In genomic region chr5:107402881-107403280, GRCh38 we compare ENCODE assay signal across 11 cellular contexts.
A peak's percentile ranks its signal among the peaks of the same experiment; 100 is the strongest.
DNase-seq lines count a peak whose midpoint lies in the region; ATAC-seq and TF ChIP-seq lines count a peak whose summit lies in the region.
"Had no signal": no experiment of that assay in that cellular context is flagged by ENCODE, and none has a peak within 500 bp of the region (broad histone marks: within the 10 kb centered on the region; RNA-seq: fewer than 3 reads in every experiment).

No MANE protein-coding gene starts in this region.

- H3K36me3 Mint-ChIP-seq in neural progenitor cell: peaks cover 12% of the 10 kb centered on the region
- H3K36me3 Mint-ChIP-seq in activated T-helper 1 cell treated with anti-CD3 and anti-CD28 coated beads, Interleukin-12 subunit alpha, Interleukin-12 subunit beta, Interleukin-2, Interleukin-4 antibody, amounts not matched to agents 30 ng/mL and 10 ng/mL and 1 ng/mL, durations not matched to agents 14 hours and 24 hours and 36 hours (ENCODE audit: low read depth): no peaks in the 10 kb centered on the region
- H3K36me3 Mint-ChIP-seq in stimulated activated memory B cell treated with anti-CD40 and anti-IgM and Interleukin-4, amounts not matched to agents 10 μg/mL and 1 μg/mL and 100 μg/mL, for 72 hours: no peaks in the 10 kb centered on the region

- H3K9ac ChIP-seq in neural progenitor cell: no peak overlapping the region

- H4K20me1 ChIP-seq in neural progenitor cell (ENCODE audit: low read depth): peaks cover 99% of the 10 kb centered on the region

- H3K4me1 ChIP-seq in neural progenitor cell (peaks cover 50% of the 10 kb centered on the region), upper lobe of right lung (no peaks in the 10 kb centered on the region)

- H3K4me3 Mint-ChIP-seq in neural progenitor cell: peak overlapping the region; percentile 43
- no peak overlapping the region for H3K4me3 Mint-ChIP-seq in activated T-helper 1 cell treated with anti-CD3 and anti-CD28 coated beads, Interleukin-12 subunit alpha, Interleukin-12 subunit beta, Interleukin-2, Interleukin-4 antibody, amounts not matched to agents 30 ng/mL and 10 ng/mL and 1 ng/mL, durations not matched to agents 14 hours and 24 hours and 36 hours
- H3K4me3 Mint-ChIP-seq in stimulated activated memory B cell treated with anti-CD40 and anti-IgM and Interleukin-4, amounts not matched to agents 10 μg/mL and 1 μg/mL and 100 μg/mL, for 72 hours: no peak overlapping the region

- DNase-seq in HEK293T (ENCODE audit: extremely low spot score) (peak; percentile 61), NCI-H2227 treated with DMSO at 0.1 percent for 48 hours (lab: John Stamatoyannopoulos, UW) (peak; percentile 48), neural progenitor cell (ENCODE audit: low spot score) (no peak), upper lobe of right lung (no peak)
- DNase-seq in activated T-helper 1 cell treated with anti-CD3 and anti-CD28 coated beads, Interleukin-12 subunit alpha, Interleukin-12 subunit beta, Interleukin-2, Interleukin-4 antibody, amounts not matched to agents 30 ng/mL and 10 ng/mL and 1 ng/mL, durations not matched to agents 14 hours and 24 hours and 36 hours (ENCODE audit: low spot score): no peak
- DNase-seq: effector memory CD4-positive, alpha-beta T cell; Karpas-422 had no signal

- CTCF ChIA-PET in HEK293T (lab: Yijun Ruan, JAX): no interaction called here

- intact Hi-C loops in upper lobe of right lung (cut with DNase I): no loop called here
- intact Hi-C loops in activated T-helper 1 cell treated with anti-CD3 and anti-CD28 coated beads, Interleukin-12 subunit alpha, Interleukin-12 subunit beta, Interleukin-2, Interleukin-4 antibody, amounts not matched to agents 30 ng/mL and 10 ng/mL and 1 ng/mL, durations not matched to agents 14 hours and 24 hours and 36 hours (cut with micrococcal nuclease): no loop called here

- no peak overlapping the region for H3K4me3 ChIP-seq in neural progenitor cell
- H3K4me3 ChIP-seq in upper lobe of right lung: no peak overlapping the region

- H3K9me3 Mint-ChIP-seq in neural progenitor cell: peaks cover 4% of the 10 kb centered on the region
- no peaks in the 10 kb centered on the region for H3K9me3 Mint-ChIP-seq in activated T-helper 1 cell treated with anti-CD3 and anti-CD28 coated beads, Interleukin-12 subunit alpha, Interleukin-12 subunit beta, Interleukin-2, Interleukin-4 antibody, amounts not matched to agents 30 ng/mL and 10 ng/mL and 1 ng/mL, durations not matched to agents 14 hours and 24 hours and 36 hours
- no peaks in the 10 kb centered on the region for H3K9me3 Mint-ChIP-seq in stimulated activated memory B cell treated with anti-CD40 and anti-IgM and Interleukin-4, amounts not matched to agents 10 μg/mL and 1 μg/mL and 100 μg/mL, for 72 hours

- peaks cover 98% of the 10 kb centered on the region for H3K79me2 ChIP-seq in neural progenitor cell (ENCODE audit: low read depth)

- POLR2A ChIA-PET in HEK293T (lab: Yijun Ruan, JAX): no interaction called here

- H3F3A ChIP-seq in neural progenitor cell (ENCODE audit: low read depth): peaks cover 45% of the 10 kb centered on the region

- H3K27ac ChIP-seq in cingulate gyrus (ENCODE audit: low read depth, low read length): peak overlapping the region; percentile 61
- no peak overlapping the region for H3K27ac ChIP-seq in neural progenitor cell
- no peak overlapping the region for H3K27ac ChIP-seq in upper lobe of right lung

- peak overlapping the region; percentile 40 for H3K27ac Mint-ChIP-seq in neural progenitor cell
- no peak overlapping the region for H3K27ac Mint-ChIP-seq in activated T-helper 1 cell treated with anti-CD3 and anti-CD28 coated beads, Interleukin-12 subunit alpha, Interleukin-12 subunit beta, Interleukin-2, Interleukin-4 antibody, amounts not matched to agents 30 ng/mL and 10 ng/mL and 1 ng/mL, durations not matched to agents 14 hours and 24 hours and 36 hours
- H3K27ac Mint-ChIP-seq in stimulated activated memory B cell treated with anti-CD40 and anti-IgM and Interleukin-4, amounts not matched to agents 10 μg/mL and 1 μg/mL and 100 μg/mL, for 72 hours: no peak overlapping the region

- H3K36me3 ChIP-seq in neural progenitor cell: no peaks in the 10 kb centered on the region
- H3K36me3 ChIP-seq in upper lobe of right lung: no peaks in the 10 kb centered on the region

- TF ChIP-seq CTCF in neural progenitor cell (IDR thresholded peaks at IDR 0.05) (no peak), upper lobe of right lung (IDR thresholded peaks at IDR 0.05) (no peak)

- no peaks in the 10 kb centered on the region for H3K27me3 Mint-ChIP-seq in neural progenitor cell (ENCODE audit: insufficient read depth, low read depth)
- H3K27me3 Mint-ChIP-seq in activated T-helper 1 cell treated with anti-CD3 and anti-CD28 coated beads, Interleukin-12 subunit alpha, Interleukin-12 subunit beta, Interleukin-2, Interleukin-4 antibody, amounts not matched to agents 30 ng/mL and 10 ng/mL and 1 ng/mL, durations not matched to agents 14 hours and 24 hours and 36 hours (ENCODE audit: insufficient read depth): peaks cover 4% of the 10 kb centered on the region
- peaks cover 6% of the 10 kb centered on the region for H3K27me3 Mint-ChIP-seq in stimulated activated memory B cell treated with anti-CD40 and anti-IgM and Interleukin-4, amounts not matched to agents 10 μg/mL and 1 μg/mL and 100 μg/mL, for 72 hours

- no peaks in the 10 kb centered on the region for H3K27me3 ChIP-seq in neural progenitor cell
- H3K27me3 ChIP-seq in upper lobe of right lung: no peaks in the 10 kb centered on the region

- peaks cover 61% of the 10 kb centered on the region for H3K4me1 Mint-ChIP-seq in neural progenitor cell
- H3K4me1 Mint-ChIP-seq in activated T-helper 1 cell treated with anti-CD3 and anti-CD28 coated beads, Interleukin-12 subunit alpha, Interleukin-12 subunit beta, Interleukin-2, Interleukin-4 antibody, amounts not matched to agents 30 ng/mL and 10 ng/mL and 1 ng/mL, durations not matched to agents 14 hours and 24 hours and 36 hours (ENCODE audit: low read depth): no peaks in the 10 kb centered on the region
- H3K4me1 Mint-ChIP-seq in stimulated activated memory B cell treated with anti-CD40 and anti-IgM and Interleukin-4, amounts not matched to agents 10 μg/mL and 1 μg/mL and 100 μg/mL, for 72 hours: no peaks in the 10 kb centered on the region

- H3K9me3 ChIP-seq in neural progenitor cell (ENCODE audit: low read depth) (no peaks in the 10 kb centered on the region), upper lobe of right lung (no peaks in the 10 kb centered on the region)

- ATAC-seq in upper lobe of right lung: no peak
- no peak for ATAC-seq in stimulated activated memory B cell treated with anti-CD40 and anti-IgM and Interleukin-4, amounts not matched to agents 10 μg/mL and 1 μg/mL and 100 μg/mL, for 72 hours
- no peak for ATAC-seq in GM21825 (IDR thresholded peaks at IDR 0.05; ENCODE audit: unreplicated experiment)
- ATAC-seq: HCT116 had no signal

- H3K4me2 ChIP-seq in neural progenitor cell: no peak overlapping the region

- H2AFZ ChIP-seq in neural progenitor cell (replicated peaks): no peak overlapping the region

TF ChIP-seq in HEK293T, 16 proteins besides CTCF, POLR2A, EP300 and RAD21:
- TF ChIP-seq HDGF (IDR thresholded peaks at IDR 0.05; ENCODE audit: borderline replicate concordance): no peak
- no peak for TF ChIP-seq FOXM1 (IDR thresholded peaks at IDR 0.05; ENCODE audit: borderline replicate concordance)
- TF ChIP-seq, protein P1, sequence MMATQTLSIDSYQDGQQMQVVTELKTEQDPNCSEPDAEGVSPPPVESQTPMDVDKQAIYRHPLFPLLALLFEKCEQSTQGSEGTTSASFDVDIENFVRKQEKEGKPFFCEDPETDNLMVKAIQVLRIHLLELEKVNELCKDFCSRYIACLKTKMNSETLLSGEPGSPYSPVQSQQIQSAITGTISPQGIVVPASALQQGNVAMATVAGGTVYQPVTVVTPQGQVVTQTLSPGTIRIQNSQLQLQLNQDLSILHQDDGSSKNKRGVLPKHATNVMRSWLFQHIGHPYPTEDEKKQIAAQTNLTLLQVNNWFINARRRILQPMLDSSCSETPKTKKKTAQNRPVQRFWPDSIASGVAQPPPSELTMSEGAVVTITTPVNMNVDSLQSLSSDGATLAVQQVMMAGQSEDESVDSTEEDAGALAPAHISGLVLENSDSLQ (IDR thresholded peaks at IDR 0.05): peak; percentile 73
- peak; percentile 74; the same call in 1 of the 2 replicates for TF ChIP-seq CTBP1 (IDR thresholded peaks at IDR 0.05; ENCODE audit: borderline replicate concordance)

Comparison
In these comparisons a context has a peak if more than half of its experiments do, and no peak if none do; other contexts are left out.
1. DNase-seq: peak in HEK293T (single experiment) and NCI-H2227 treated with DMSO at 0.1 percent for 48 hours (single experiment); none in neural progenitor cell (single experiment), upper lobe of right lung (single experiment) and activated T-helper 1 cell treated with anti-CD3 and anti-CD28 coated beads, Interleukin-12 subunit alpha, Interleukin-12 subunit beta, Interleukin-2, Interleukin-4 antibody, amounts not matched to agents 30 ng/mL and 10 ng/mL and 1 ng/mL, durations not matched to agents 14 hours and 24 hours and 36 hours (single experiment).